ENCODE assay signal across 8 cellular contexts in genomic region chr9:112486221-112487007, GRCh38. TPM values are rescaled to one million over a fixed set of nuclear protein-coding genes. Genes with fewer than 3 reads are reported as not detected.
DNase-seq lines count a peak whose midpoint lies in the region; ATAC-seq and TF ChIP-seq lines count a peak whose summit lies in the region.

TSS of gene KIAA1958 (plus strand) at chr9:112486827. CDS start at chr9:112574081, 87,254 bp downstream.

- intact Hi-C loops in left colon (cut with DNase I, micrococcal nuclease) = no loop called here

- no peak for TF ChIP-seq CTCF in AG04450 (IDR thresholded peaks at IDR 0.05; ENCODE audit: low read depth, low read length)
- TF ChIP-seq CTCF in choroid plexus epithelial cell (conservative IDR thresholded peaks at IDR 0.05; ENCODE audit: low read depth, low read length) = no peak

- H3K4me3 ChIP-seq in AG04450 (ENCODE audit: low read depth, low read length) = peak within 1 kb of the TSS; percentile 87
- H3K4me3 ChIP-seq in choroid plexus epithelial cell (ENCODE audit: low read depth, low read length) = peak within 1 kb of the TSS; percentile 80

- DNase-seq in AG04450 (ENCODE audit: low read depth, low spot score) = peak; percentile 30
- peak; percentile 83 for DNase-seq in NCI-H2171 treated with DMSO at 0.1 percent for 48 hours (lab: John Stamatoyannopoulos, UW)
- DNase-seq in activated CD4-positive, CD25-positive, alpha-beta regulatory T cell treated with anti-CD3 and anti-CD28 coated beads, Interleukin-2, amount 50 U/mL, for 72 hours = peak; percentile 82
- DNase-seq in choroid plexus epithelial cell (ENCODE audit: low read depth) = peak; percentile 67
- peak; percentile 87 to 90 for DNase-seq in left colon
- DNase-seq in stimulated activated CD4-positive, alpha-beta T cell treated with anti-CD3 and anti-CD28 coated beads, Interleukin-1b, Interleukin-23, amount 100 ng/mL, for 48 hours = peak; percentile 90

- CTCF ChIA-PET in AG04450 (lab: Charles Lee) = interaction anchor here (0.5 kb wide), 1 partner anchor 9 kb away, joined by 3 read pairs; no protein-coding TSS in a partner anchor

- ATAC-seq in GM18868 (IDR thresholded peaks at IDR 0.05; ENCODE audit: unreplicated experiment) = peak; percentile 95
- ATAC-seq in HG03103 (IDR thresholded peaks at IDR 0.05; ENCODE audit: low read depth, unreplicated experiment) = peak; percentile 89
- peak; percentile 94 for ATAC-seq in left colon

- H3K27me3 ChIP-seq in AG04450 (ENCODE audit: control insufficient read depth, insufficient read depth, low read length) = no peaks in the 10 kb centered on the region

- POLR2A ChIA-PET in AG04450 (lab: Yijun Ruan, JAX) = interaction anchor here (0.7 to 1.6 kb wide), 4 partner anchors 10 to 231 kb away, joined by 3 to 5 read pairs (median 4); partner anchors contain the start of genes HSDL2 and INIP

- H3K9me3 ChIP-seq in AG04450 (ENCODE audit: control insufficient read depth, insufficient read depth, low read length) = no peaks in the 10 kb centered on the region

- no peak within 1 kb of the TSS for H3K27ac ChIP-seq in AG04450 (ENCODE audit: low read depth, low read length)

RNA-seq across cellular contexts. Expression of gene KIAA1958, which starts in this region (rescaled TPM):
- polyA plus RNA-seq in AG04450 (2011; rRNA removed) = 0.88 and 1.1 TPM in 2 replicates
- polyA minus RNA-seq in AG04450 (2011; rRNA and poly(A)+ RNA removed) = 11.7 and 14.4 TPM in 2 replicates
- 1 to 10 TPM; 8.7 to 9.5 TPM for total RNA-seq in left colon

Comparison
In these comparisons a context has a peak if more than half of its experiments do, and no peak if none do; other contexts are left out.
1. DNase-seq: peak in every context shown above with its lines; median percentile 90 in stimulated activated CD4-positive, alpha-beta T cell treated with anti-CD3 and anti-CD28 coated beads, Interleukin-1b, Interleukin-23, amount 100 ng/mL, for 48 hours; 88 in left colon; 83 in NCI-H2171 treated with DMSO at 0.1 percent for 48 hours; 82 in activated CD4-positive, CD25-positive, alpha-beta regulatory T cell treated with anti-CD3 and anti-CD28 coated beads, Interleukin-2, amount 50 U/mL, for 72 hours; 67 in choroid plexus epithelial cell; 30 in AG04450.